ENCODE assay signal across 9 cellular contexts in the genomic region with DNA sequence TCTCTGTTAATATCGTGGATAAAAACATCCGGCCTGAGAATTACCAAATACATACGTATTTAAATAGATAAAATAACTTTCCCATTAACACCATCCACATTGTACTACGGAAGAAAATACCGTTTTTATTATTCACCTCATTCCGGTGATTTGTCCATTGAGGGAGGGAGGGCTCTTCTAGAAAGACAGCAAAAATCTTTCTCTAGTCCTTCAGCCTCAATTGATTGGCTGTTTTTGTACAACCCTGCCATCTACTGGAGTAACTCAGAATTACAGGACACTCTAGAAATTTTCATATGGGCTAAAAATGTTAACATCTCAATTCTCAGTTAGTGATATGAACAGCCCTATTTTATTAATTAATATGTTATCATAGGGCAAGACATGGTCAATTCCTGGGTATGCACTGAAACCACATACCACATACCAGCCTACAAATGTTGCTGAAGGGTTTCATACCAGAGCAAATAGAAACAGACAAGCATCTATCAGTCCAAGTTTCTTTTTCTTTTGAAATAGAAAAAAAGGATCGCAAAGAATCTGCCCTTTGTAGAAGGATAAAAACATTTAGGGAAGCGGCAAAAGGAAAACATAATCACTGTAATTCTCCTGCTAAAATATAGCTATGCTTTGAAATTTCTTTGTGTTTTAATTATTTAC. TPM values are rescaled to one million over a fixed set of nuclear protein-coding genes. Genes with fewer than 3 reads are reported as not detected.
DNase-seq lines count a peak whose midpoint lies in the region; ATAC-seq, FAIRE-seq and TF ChIP-seq lines count a peak whose summit lies in the region.
"Had no signal": no experiment of that assay in that cellular context is flagged by ENCODE, and none has a peak within 500 bp of the region (broad histone marks: within the 10 kb centered on the region; RNA-seq: fewer than 3 reads in every experiment).

No MANE protein-coding gene starts in this region.

- H3K9ac ChIP-seq in ES-I3 (ENCODE audit: low read depth, low read length): peak overlapping the region; percentile 13; the same call in 1 of the 2 replicates

- H3K4me1 ChIP-seq in ES-I3 (ENCODE audit: insufficient read depth, low read length) (no peaks in the 10 kb centered on the region), adrenal gland (replicated peaks in 1 of 2) (no peaks in the 10 kb centered on the region), right atrium auricular region (no peaks in the 10 kb centered on the region), sigmoid colon (peaks cover 0 to 9% (median 0%) of the 10 kb centered on the region in 4 donors)

- H3K9me3 ChIP-seq in ES-I3 (ENCODE audit: control insufficient read depth, insufficient read depth, low read length) (no peaks in the 10 kb centered on the region), adrenal gland (replicated peaks in 1 of 3) (no peaks in the 10 kb centered on the region), right atrium auricular region (no peaks in the 10 kb centered on the region), sigmoid colon (no peaks in the 10 kb centered on the region)

- TF ChIP-seq POLR2A in adrenal gland (IDR thresholded peaks at IDR 0.05): no peak
- no peak for TF ChIP-seq POLR2A in sigmoid colon (IDR thresholded peaks at IDR 0.05)

- DNase-seq in NCI-H526 (lab: John Stamatoyannopoulos, UW): peak; percentile 41 to 58
- peak in 2 of 7 donors; percentile 3 to 26 for DNase-seq in adrenal gland
- no peak for DNase-seq in right atrium auricular region (ENCODE audit: low spot score)
- no peak for DNase-seq in sigmoid colon

- H3K4me3 ChIP-seq in adrenal gland (no peak overlapping the region), right atrium auricular region (no peak overlapping the region), sigmoid colon (no peak overlapping the region)

- intact Hi-C loops in adrenal gland (cut with DNase I) (no loop called here), sigmoid colon (cut with DNase I) (loop anchor here (5.0 to 10.0 kb wide), 4 partner anchors 81 to 497 kb away; no protein-coding TSS in a partner anchor)

- H3K27ac ChIP-seq in adrenal gland (no peak overlapping the region), right atrium auricular region (no peak overlapping the region), sigmoid colon (peak overlapping the region in 1 of 4 donors; percentile 5)
- H3K27ac ChIP-seq: HL-60 had no signal

- peak; percentile 63 to 83 (median 72) for TF ChIP-seq CTCF in adrenal gland (IDR thresholded peaks at IDR 0.05)
- peak; percentile 77 to 86 for TF ChIP-seq CTCF in right atrium auricular region (IDR thresholded peaks at IDR 0.05)
- peak; percentile 42 to 81 (median 76) for TF ChIP-seq CTCF in sigmoid colon (IDR thresholded peaks at IDR 0.05)

- FAIRE-seq in A204.1 (lab: Jason Lieb, UNC): peak; percentile 98

- peak; percentile 84 for ATAC-seq in HG03159 (IDR thresholded peaks at IDR 0.05; ENCODE audit: unreplicated experiment)
- no peak for ATAC-seq in GM21825 (IDR thresholded peaks at IDR 0.05; ENCODE audit: unreplicated experiment)

- no peaks in the 10 kb centered on the region for H3K27me3 ChIP-seq in adrenal gland
- H3K27me3 ChIP-seq in right atrium auricular region: no peaks in the 10 kb centered on the region
- no peaks in the 10 kb centered on the region for H3K27me3 ChIP-seq in sigmoid colon

- no peak for TF ChIP-seq EP300 in sigmoid colon (IDR thresholded peaks at IDR 0.05)

- no peaks in the 10 kb centered on the region for H3K36me3 ChIP-seq in ES-I3 (ENCODE audit: insufficient read depth, low read length)
- no peaks in the 10 kb centered on the region for H3K36me3 ChIP-seq in adrenal gland (replicated peaks in 1 of 2)
- no peaks in the 10 kb centered on the region for H3K36me3 ChIP-seq in right atrium auricular region
- H3K36me3 ChIP-seq in sigmoid colon: no peaks in the 10 kb centered on the region

- 10 to 13% (median 11%) methylated on average over 8 of the region's 8 CpGs for WGBS in adrenal gland, 4 donors
- WGBS in sigmoid colon, 2 donors: 14 to 22% methylated on average over 8 of the region's 8 CpGs

RNA-seq across cellular contexts. Expression of gene CDCA7L, which starts 55.8 kb away (rescaled TPM):
- 1 to 10 TPM in 7 of 8 donors, under 1 TPM in 1; 0.88 to 4.7 (median 2.3) TPM for total RNA-seq in adrenal gland
- 1 to 10 TPM; 1.1 to 2.0 (median 1.3) TPM for polyA plus RNA-seq in adrenal gland
- total RNA-seq in right atrium auricular region: 10 to 100 TPM; 32.4 to 48.9 TPM
- total RNA-seq in sigmoid colon: 10 to 100 TPM; 19.4 to 55.9 (median 29.1) TPM
- 10 to 100 TPM; 12.3 to 30.6 (median 23.2) TPM for polyA plus RNA-seq in sigmoid colon

Comparison
In these comparisons a context has a peak if more than half of its experiments do, and no peak if none do; other contexts are left out.
1. DNase-seq: peak in NCI-H526 (2 of 2); none in right atrium auricular region (single experiment) and sigmoid colon (single experiment).
2. Peak in every context shown above with its lines, with median percentiles within 50 percentile points of each other: CTCF ChIP-seq.